ENCODE assay signal across 36 cellular contexts in genomic region chr12:107258780-107259179, GRCh38.
"Had no signal": no experiment of that assay in that cellular context is flagged by ENCODE, and none has a peak within 500 bp of the region (broad histone marks: within the 10 kb centered on the region; RNA-seq: fewer than 3 reads in every experiment).

No MANE protein-coding gene starts in this region.

- H3K27me3 ChIP-seq: MG63 had no signal

- H3K36me3 ChIP-seq: MG63 had no signal

- H3K4me3 ChIP-seq: MG63 had no signal

- DNase-seq: Karpas-422, Kasumi-1, MG63, MM.1S, MV-4-11, NCI-H1048, NCI-H1092, NCI-H1092 treated with DMSO at 0.1 percent for 48 hours, NCI-H1105, NCI-H1105 treated with DMSO at 0.1 percent for 48 hours, NCI-H1417, NCI-H1417 treated with DMSO at 0.1 percent for 48 hours, NCI-H1436, NCI-H1436 treated with DMSO at 0.1 percent for 48 hours, NCI-H146, NCI-H1694, NCI-H1694 treated with DMSO at 0.1 percent for 48 hours, NCI-H187, NCI-H187 treated with DMSO at 0.1 percent for 48 hours, NCI-H1930, NCI-H2029, NCI-H2029 treated with DMSO at 0.1 percent for 48 hours, NCI-H2081, NCI-H2081 treated with DMSO at 0.1 percent for 48 hours, NCI-H2107, NCI-H2171, NCI-H2171 treated with DMSO at 0.1 percent for 48 hours, NCI-H2227 treated with DMSO at 0.1 percent for 48 hours, NCI-H226, NCI-H345, NCI-H446, NCI-H446 treated with DMSO at 0.1 percent for 48 hours, NCI-H510A, NCI-H510A treated with DMSO at 0.1 percent for 48 hours, NCI-H524, NCI-H524 treated with DMSO at 0.1 percent for 48 hours had no signal
